ENCODE assay signal across 21 cellular contexts in the genomic region with DNA sequence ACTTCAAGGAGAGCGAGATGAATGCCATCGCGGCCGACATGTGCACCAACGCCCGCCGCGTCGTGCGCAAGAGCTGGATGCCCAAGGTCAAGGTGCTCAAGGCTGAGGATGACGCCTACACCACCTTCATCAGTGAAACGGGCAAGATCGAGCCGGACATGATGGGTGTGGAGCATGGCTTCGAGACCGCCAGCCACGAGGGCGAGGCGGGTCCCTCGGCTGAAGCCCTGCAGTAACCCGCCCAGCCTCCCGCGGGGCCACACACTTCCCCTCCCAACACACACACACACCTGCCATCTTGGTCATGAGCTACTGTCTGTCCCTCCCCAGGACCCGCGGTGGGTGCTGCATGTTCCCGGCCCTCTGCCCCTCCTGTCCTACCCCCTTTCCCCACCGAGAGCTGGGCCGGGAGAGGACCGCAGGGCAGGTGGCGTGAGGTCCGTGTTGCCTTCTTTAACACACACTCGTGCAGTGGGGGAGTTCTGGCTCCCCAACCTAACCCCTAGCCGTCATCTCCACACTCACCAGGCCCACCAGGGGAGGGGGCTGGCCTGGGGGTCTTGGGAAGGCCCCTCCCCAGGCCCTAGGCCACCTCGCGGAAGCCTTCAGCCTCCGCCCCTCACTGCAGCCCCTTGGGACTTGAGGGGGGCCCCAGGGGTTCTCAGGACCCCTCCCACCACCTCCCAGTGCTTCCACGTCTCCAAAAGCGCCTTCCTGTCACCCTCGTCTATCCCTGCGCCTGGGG.
"Had no signal": no experiment of that assay in that cellular context is flagged by ENCODE, and none has a peak within 500 bp of the region (broad histone marks: within the 10 kb centered on the region; RNA-seq: fewer than 3 reads in every experiment).

No MANE protein-coding gene starts in this region.

- H3K9me3 ChIP-seq: left ventricle myocardium inferior, sigmoid colon, thoracic aorta had no signal

- H3K27me3 Mint-ChIP-seq: activated CD4-positive, alpha-beta memory T cell treated with anti-CD3 and anti-CD28 coated beads, Interleukin-2, amount 10 ng/mL, durations not matched to agents 7 days and 5 days; activated CD4-positive, alpha-beta T cell treated with anti-CD3 and anti-CD28 coated beads, Interleukin-2, amount 10 ng/mL, durations not matched to agents 24 days and 14 days; activated naive CD8-positive, alpha-beta T cell treated with anti-CD3 and anti-CD28 coated beads, Interleukin-2, amount 50 U/mL, for 24 hours; naive thymus-derived CD8-positive, alpha-beta T cell; stimulated activated naive B cell treated with anti-CD40 and anti-IgM and Interleukin-4, amounts not matched to agents 10 μg/mL and 1 μg/mL and 100 μg/mL, for 72 hours; type B pancreatic cell had no signal

- H3K27ac ChIP-seq: foreskin keratinocyte, left ventricle myocardium inferior, sigmoid colon, thoracic aorta, VCaP had no signal

- DNase-seq: activated CD4-positive, alpha-beta memory T cell treated with anti-CD3 and anti-CD28 coated beads, Interleukin-2, amount 10 ng/mL, durations not matched to agents 7 days and 5 days; activated CD4-positive, alpha-beta T cell treated with anti-CD3 and anti-CD28 coated beads, Interleukin-2, amount 10 ng/mL, durations not matched to agents 24 days and 14 days; activated gamma-delta T cell; activated naive CD4-positive, alpha-beta T cell treated with anti-CD3 and anti-CD28 coated beads, Interleukin-2, amount 50 U/mL, for 16 hours; activated naive CD8-positive, alpha-beta T cell treated with anti-CD3 and anti-CD28 coated beads, Interleukin-2, amount 50 U/mL, for 24 hours; cerebellar nuclear complex; cortex of kidney; foreskin keratinocyte; left ventricle myocardium inferior; naive thymus-derived CD8-positive, alpha-beta T cell; sigmoid colon; stimulated activated CD4-positive, alpha-beta T cell treated with anti-CD3 and anti-CD28 coated beads, Interleukin-15, amount 100 ng/mL, for 24 hours; stimulated activated naive B cell treated with anti-CD40 and anti-IgM and Interleukin-4, amounts not matched to agents 10 μg/mL and 1 μg/mL and 100 μg/mL, for 72 hours; SW 1271 had no signal

- H3K4me3 ChIP-seq: left ventricle myocardium inferior, sigmoid colon, smooth muscle cell, thoracic aorta had no signal

- H3K4me1 ChIP-seq: foreskin keratinocyte had no signal

- H3K27ac Mint-ChIP-seq: activated CD4-positive, alpha-beta memory T cell treated with anti-CD3 and anti-CD28 coated beads, Interleukin-2, amount 10 ng/mL, durations not matched to agents 7 days and 5 days; activated CD4-positive, alpha-beta T cell treated with anti-CD3 and anti-CD28 coated beads, Interleukin-2, amount 10 ng/mL, durations not matched to agents 24 days and 14 days; activated naive CD8-positive, alpha-beta T cell treated with anti-CD3 and anti-CD28 coated beads, Interleukin-2, amount 50 U/mL, for 24 hours; activated T-helper 1 cell treated with anti-CD3 and anti-CD28 coated beads, Interleukin-12 subunit alpha, Interleukin-12 subunit beta, Interleukin-2, Interleukin-4 antibody, amounts not matched to agents 30 ng/mL and 10 ng/mL and 1 ng/mL, durations not matched to agents 14 hours and 24 hours and 36 hours; mesothelial cell of epicardium; stimulated activated naive B cell treated with anti-CD40 and anti-IgM and Interleukin-4, amounts not matched to agents 10 μg/mL and 1 μg/mL and 100 μg/mL, for 72 hours; T-helper 2 cell treated with Interferon-gamma antibody and Interleukin-4, amounts not matched to agents 5 μg/mL and 100 μg/mL, for 36 hours; type B pancreatic cell had no signal

- H3K4me1 Mint-ChIP-seq: mesothelial cell of epicardium had no signal

- H3K9me3 Mint-ChIP-seq: activated CD4-positive, alpha-beta memory T cell treated with anti-CD3 and anti-CD28 coated beads, Interleukin-2, amount 10 ng/mL, durations not matched to agents 7 days and 5 days; activated CD4-positive, alpha-beta T cell treated with anti-CD3 and anti-CD28 coated beads, Interleukin-2, amount 10 ng/mL, durations not matched to agents 24 days and 14 days; activated naive CD8-positive, alpha-beta T cell treated with anti-CD3 and anti-CD28 coated beads, Interleukin-2, amount 50 U/mL, for 24 hours; activated T-helper 1 cell treated with anti-CD3 and anti-CD28 coated beads, Interleukin-12 subunit alpha, Interleukin-12 subunit beta, Interleukin-2, Interleukin-4 antibody, amounts not matched to agents 30 ng/mL and 10 ng/mL and 1 ng/mL, durations not matched to agents 14 hours and 24 hours and 36 hours; mesothelial cell of epicardium; naive thymus-derived CD8-positive, alpha-beta T cell; stimulated activated naive B cell treated with anti-CD40 and anti-IgM and Interleukin-4, amounts not matched to agents 10 μg/mL and 1 μg/mL and 100 μg/mL, for 72 hours; T-helper 2 cell treated with Interferon-gamma antibody and Interleukin-4, amounts not matched to agents 5 μg/mL and 100 μg/mL, for 36 hours; type B pancreatic cell had no signal

- H3K27me3 ChIP-seq: foreskin keratinocyte, sigmoid colon had no signal

- H3K4me2 ChIP-seq: smooth muscle cell had no signal

- H3K4me3 Mint-ChIP-seq: activated CD4-positive, alpha-beta memory T cell treated with anti-CD3 and anti-CD28 coated beads, Interleukin-2, amount 10 ng/mL, durations not matched to agents 7 days and 5 days; activated CD4-positive, alpha-beta T cell treated with anti-CD3 and anti-CD28 coated beads, Interleukin-2, amount 10 ng/mL, durations not matched to agents 24 days and 14 days; activated naive CD8-positive, alpha-beta T cell treated with anti-CD3 and anti-CD28 coated beads, Interleukin-2, amount 50 U/mL, for 24 hours; activated T-helper 1 cell treated with anti-CD3 and anti-CD28 coated beads, Interleukin-12 subunit alpha, Interleukin-12 subunit beta, Interleukin-2, Interleukin-4 antibody, amounts not matched to agents 30 ng/mL and 10 ng/mL and 1 ng/mL, durations not matched to agents 14 hours and 24 hours and 36 hours; mesothelial cell of epicardium; naive thymus-derived CD8-positive, alpha-beta T cell; stimulated activated naive B cell treated with anti-CD40 and anti-IgM and Interleukin-4, amounts not matched to agents 10 μg/mL and 1 μg/mL and 100 μg/mL, for 72 hours; T-helper 2 cell treated with Interferon-gamma antibody and Interleukin-4, amounts not matched to agents 5 μg/mL and 100 μg/mL, for 36 hours; type B pancreatic cell had no signal
